In the genomic region with DNA sequence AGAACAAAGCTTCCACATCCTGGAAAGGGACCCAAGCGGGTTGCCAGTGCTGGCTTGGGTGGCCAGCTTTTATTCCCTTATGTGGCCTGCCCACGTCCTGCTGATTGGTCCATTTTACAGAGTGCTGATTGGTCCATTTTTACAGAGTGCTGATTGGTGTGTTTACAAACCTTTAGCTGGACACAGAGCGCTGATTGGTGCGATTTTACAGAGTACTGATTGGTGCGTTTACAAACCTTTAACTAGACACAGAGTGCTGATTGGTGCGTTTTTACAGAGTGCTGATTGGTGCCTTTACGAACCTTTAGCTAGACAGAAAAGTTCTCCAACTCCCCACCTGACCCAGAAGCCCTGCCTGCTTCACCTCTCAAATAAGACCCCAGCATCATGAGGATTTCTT, we compare ENCODE assay signal across 1 cellular context. TPM values are rescaled to one million over a fixed set of nuclear protein-coding genes. Genes with fewer than 3 reads are reported as not detected.
"Had no signal": no experiment of that assay in that cellular context is flagged by ENCODE, and none has a peak within 500 bp of the region (broad histone marks: within the 10 kb centered on the region; RNA-seq: fewer than 3 reads in every experiment).

No MANE protein-coding gene starts in this region.

RNA-seq across cellular contexts. Expression of gene MYO10, which starts 49.2 kb away (rescaled TPM):
- polyA plus RNA-seq: IgD-negative memory B cell had no signal
